Comparison of ENCODE assay signal across 35 cellular contexts in the genomic region with DNA sequence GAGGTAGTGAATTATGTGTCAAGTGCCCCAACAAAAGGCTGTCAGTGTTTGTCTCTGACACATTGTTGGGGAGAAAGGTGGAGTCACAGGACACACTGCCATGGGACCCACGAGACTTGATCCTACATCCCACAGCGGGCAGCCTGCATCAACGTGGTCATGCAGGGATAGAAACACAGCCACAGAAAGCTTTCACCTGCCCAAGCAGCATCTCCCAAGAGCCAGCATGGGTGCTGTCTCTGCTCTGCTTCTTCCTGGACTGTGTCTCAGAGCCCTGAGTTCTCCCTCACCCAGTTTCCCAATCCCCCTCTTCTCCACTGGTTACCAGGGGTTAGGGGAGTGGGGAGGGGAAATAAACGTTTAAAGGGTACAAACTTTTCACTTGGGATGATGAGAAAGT.
DNase-seq lines count a peak whose midpoint lies in the region; ATAC-seq, FAIRE-seq and TF ChIP-seq lines count a peak whose summit lies in the region.
"Had no signal": no experiment of that assay in that cellular context is flagged by ENCODE, and none has a peak within 500 bp of the region (broad histone marks: within the 10 kb centered on the region; RNA-seq: fewer than 3 reads in every experiment).

No MANE protein-coding gene starts in this region.

- intact Hi-C loops in K562 (cut with micrococcal nuclease) (loop anchor here (5.0 kb wide), 2 partner anchors 134 to 279 kb away; no protein-coding TSS in a partner anchor), esophagus muscularis mucosa (cut with DNase I) (no loop called here)

- peaks cover 0 to 5% of the 10 kb centered on the region in 2 donors for H3K9me3 Mint-ChIP-seq in stimulated activated naive CD8-positive, alpha-beta T cell treated with anti-CD3 and anti-CD28 coated beads, Interleukin-15, amount 100 ng/mL, for 72 hours
- H3K9me3 Mint-ChIP-seq: CD8-positive, alpha-beta T cell had no signal

- no peak overlapping the region for H3K4me2 ChIP-seq in K562 (ENCODE audit: insufficient read depth, low read length)
- H3K4me2 ChIP-seq: A549; BLaER1; BLaER1 treated with 17β-estradiol and CSF1 and Interleukin-3, amounts not matched to agents 10 nM and 100 nM had no signal

- peak overlapping the region; percentile 37 to 45 for H3K27ac Mint-ChIP-seq in stimulated activated naive CD8-positive, alpha-beta T cell treated with anti-CD3 and anti-CD28 coated beads, Interleukin-15, amount 100 ng/mL, for 72 hours
- H3K27ac Mint-ChIP-seq: B cell; CD14-positive monocyte; CD4-positive, alpha-beta memory T cell; CD4-positive, alpha-beta T cell; CD4-positive, CD25-positive, alpha-beta regulatory T cell; CD8-positive, alpha-beta memory T cell; CD8-positive, alpha-beta T cell had no signal

- peaks cover 24% of the 10 kb centered on the region for H4K20me1 ChIP-seq in K562 (replicated peaks; ENCODE audit: control insufficient read depth, insufficient read depth, low read length)
- H4K20me1 ChIP-seq: BLaER1 had no signal

- POLR2A ChIA-PET in K562 (lab: Yijun Ruan, JAX), result interaction anchor here (0.7 to 2.0 kb wide), 3 partner anchors 122 to 259 kb away, joined by 3 to 10 read pairs (median 3); no protein-coding TSS in a partner anchor

- no peaks in the 10 kb centered on the region for H3K4me1 Mint-ChIP-seq in stimulated activated naive CD8-positive, alpha-beta T cell treated with anti-CD3 and anti-CD28 coated beads, Interleukin-15, amount 100 ng/mL, for 72 hours
- H3K4me1 Mint-ChIP-seq: CD4-positive, alpha-beta memory T cell; CD4-positive, CD25-positive, alpha-beta regulatory T cell; CD8-positive, alpha-beta memory T cell had no signal

- TF ChIP-seq CTCF in K562 (IDR thresholded peaks at IDR 0.05 in 2 of 3, conservative IDR thresholded peaks at IDR 0.05 in 1 of 3; ENCODE audit: insufficient read depth in 2 of 3, low read depth in 1 of 3, low read length in 3 of 3), result no peak
- no peak for TF ChIP-seq CTCF in esophagus muscularis mucosa (IDR thresholded peaks at IDR 0.05)
- TF ChIP-seq CTCF in omental fat pad (IDR thresholded peaks at IDR 0.05), result no peak

- H3K4me3 Mint-ChIP-seq in stimulated activated naive CD8-positive, alpha-beta T cell treated with anti-CD3 and anti-CD28 coated beads, Interleukin-15, amount 100 ng/mL, for 72 hours, result no peak overlapping the region
- H3K4me3 Mint-ChIP-seq: B cell; CD14-positive monocyte; CD4-positive, alpha-beta memory T cell; CD4-positive, alpha-beta T cell; CD4-positive, CD25-positive, alpha-beta regulatory T cell; CD8-positive, alpha-beta memory T cell; CD8-positive, alpha-beta T cell had no signal

- ATAC-seq in stimulated activated naive CD8-positive, alpha-beta T cell treated with anti-CD3 and anti-CD28 coated beads, Interleukin-15, amount 100 ng/mL, for 72 hours, result no peak
- no peak for ATAC-seq in stimulated activated naive CD8-positive, alpha-beta T cell treated with anti-CD3 and anti-CD28 coated beads, Interleukin-15, Interleukin-2, amounts not matched to agents 100 U/mL and 50 U/mL, for 24 hours
- ATAC-seq in K562 (no peak), omental fat pad (ENCODE audit: low FRiP score) (no peak)
- ATAC-seq: A549; CD8-positive, alpha-beta T cell had no signal

- no peak for TF ChIP-seq RAD21 in K562 (CRISPR knock-in tag; conservative IDR thresholded peaks at IDR 0.05 in 1 of 2, IDR thresholded peaks at IDR 0.05 in 1 of 2)

- H3K27me3 Mint-ChIP-seq in stimulated activated naive CD8-positive, alpha-beta T cell treated with anti-CD3 and anti-CD28 coated beads, Interleukin-15, amount 100 ng/mL, for 72 hours, result no peaks in the 10 kb centered on the region

- H3K9me1 ChIP-seq in K562 (ENCODE audit: control insufficient read depth, insufficient read depth, low read length), result no peaks in the 10 kb centered on the region

- no peaks in the 10 kb centered on the region for H3K36me3 ChIP-seq in K562 (ENCODE audit: control insufficient read depth, insufficient read depth, low read length)
- H3K36me3 ChIP-seq in esophagus muscularis mucosa, result no peaks in the 10 kb centered on the region
- H3K36me3 ChIP-seq: BE2C; BLaER1; BLaER1 treated with 17β-estradiol and CSF1 and Interleukin-3, amounts not matched to agents 10 nM and 100 nM had no signal

- H2AFZ ChIP-seq in K562 (ENCODE audit: low read depth, low read length), result no peak overlapping the region

- no peak for TF ChIP-seq POLR2A in K562 (conservative IDR thresholded peaks at IDR 0.05)
- TF ChIP-seq POLR2A in esophagus muscularis mucosa (IDR thresholded peaks at IDR 0.05; ENCODE audit: low read depth), result no peak

- no peak overlapping the region for H3K4me3 ChIP-seq in K562
- no peak overlapping the region for H3K4me3 ChIP-seq in esophagus muscularis mucosa
- H3K4me3 ChIP-seq: A549; BLaER1; BLaER1 treated with 17β-estradiol and CSF1 and Interleukin-3, amounts not matched to agents 10 nM and 100 nM had no signal

- no peak overlapping the region for H3K9ac ChIP-seq in K562 (ENCODE audit: insufficient read depth in 1 of 2, low read depth in 2 of 2, low read length in 2 of 2)
- H3K9ac ChIP-seq: BLaER1; BLaER1 treated with 17β-estradiol and CSF1 and Interleukin-3, amounts not matched to agents 10 nM and 100 nM had no signal

- BruUV-seq in K562 (replicated peaks; lab: Mats Ljungman, UMichigan), result no TSS peak

- H3K4me1 ChIP-seq in K562 (replicated peaks in 1 of 2; ENCODE audit: control insufficient read depth in 2 of 2, insufficient read depth in 2 of 2, low read length in 2 of 2), result no peaks in the 10 kb centered on the region
- H3K4me1 ChIP-seq in esophagus muscularis mucosa, result no peaks in the 10 kb centered on the region
- H3K4me1 ChIP-seq: A549, BE2C had no signal

- no peak for TF ChIP-seq EP300 in K562 (IDR thresholded peaks at IDR 0.05; ENCODE audit: low read length)
- no peak for TF ChIP-seq EP300 in esophagus muscularis mucosa (IDR thresholded peaks at IDR 0.05)

- H3K79me2 ChIP-seq in K562 (ENCODE audit: control insufficient read depth, insufficient read depth, low read length), result no peaks in the 10 kb centered on the region

- CTCF ChIA-PET in K562 (lab: Yijun Ruan, JAX; ENCODE audit: low intra/inter-chr PET ratio), result interaction anchor here (0.6 to 4.1 kb wide), 3 partner anchors 89 to 146 kb away, joined by 3 to 13 read pairs (median 3); no protein-coding TSS in a partner anchor

- H3K27ac ChIP-seq in K562 (ENCODE audit: extremely low read depth, low read depth, low read length) (no peak overlapping the region), esophagus muscularis mucosa (replicated peaks in 1 of 4) (no peak overlapping the region)
- H3K27ac ChIP-seq: 22Rv1; A549; BLaER1; BLaER1 treated with 17β-estradiol and CSF1 and Interleukin-3, amounts not matched to agents 10 nM and 100 nM; C4-2B had no signal

- in situ Hi-C loops in K562 (cut with MboI), result loop anchor here (5.0 kb wide), 1 partner anchor 124 kb away; no protein-coding TSS in a partner anchor

- H3K9me3 ChIP-seq in K562 (replicated peaks; ENCODE audit: control insufficient read depth, insufficient read depth, low read depth, low read length) (no peaks in the 10 kb centered on the region), esophagus muscularis mucosa (no peaks in the 10 kb centered on the region)
- H3K9me3 ChIP-seq: A549, BE2C, Caco-2 had no signal

- WGBS in K562 (ENCODE audit: insufficient coverage, low coverage, missing lambda C conversion rate), result under 1% methylated on average over 4 of the region's 4 CpGs
- WGBS in esophagus muscularis mucosa, result 73% methylated on average over 4 of the region's 4 CpGs

- H3K27me3 ChIP-seq in K562 (ENCODE audit: control insufficient read depth in 2 of 2, insufficient read depth in 2 of 2, low read length in 2 of 2) (peaks cover 7 to 28% of the 10 kb centered on the region in 2 experiments; a peak in 3 of 5 replicates), esophagus muscularis mucosa (peaks cover 0 to 37% (median 2%) of the 10 kb centered on the region in 4 donors)

- DNase-seq in stimulated activated naive CD8-positive, alpha-beta T cell treated with anti-CD3 and anti-CD28 coated beads, Interleukin-15, amount 100 ng/mL, for 72 hours, result no peak
- no peak for DNase-seq in stimulated activated naive CD8-positive, alpha-beta T cell treated with anti-CD3 and anti-CD28 coated beads, Interleukin-15, Interleukin-2, amounts not matched to agents 100 U/mL and 50 U/mL, for 24 hours
- DNase-seq in K562 (ENCODE audit: extremely low read depth in 1 of 4, low spot score in 3 of 4) (no peak), esophagus muscularis mucosa (ENCODE audit: extremely low spot score) (peak; percentile 53), omental fat pad (ENCODE audit: low spot score) (no peak), NCI-H2196 (lab: John Stamatoyannopoulos, UW; ENCODE audit: unreplicated experiment) (no peak)
- DNase-seq: 8988T; ACHN; AML-193; BE2C; C1 segment of cervical spinal cord; Caco-2; Calu3; CD4-positive, alpha-beta memory T cell; CD4-positive, alpha-beta T cell; CD4-positive, CD25-positive, alpha-beta regulatory T cell; CD8-positive, alpha-beta memory T cell; CD8-positive, alpha-beta T cell; COR-L47; DMS 273 treated with DMSO at 0.1 percent for 48 hours; DMS153; DMS53; DMS79; DMS79 treated with DMSO at 0.1 percent for 48 hours; DND-41; EL had no signal

- FAIRE-seq in K562 (lab: Jason Lieb, UNC), result no peak
- FAIRE-seq: A204.1, A549, D721Med had no signal

TF ChIP-seq in K562, 482 proteins besides CTCF, POLR2A, EP300 and RAD21 (continues in another document):
- TF ChIP-seq TCF7 (IDR thresholded peaks at IDR 0.05; ENCODE audit: borderline replicate concordance), result no peak
- TF ChIP-seq ZNF217 (CRISPR knock-in tag; IDR thresholded peaks at IDR 0.05), result no peak
- TF ChIP-seq HIVEP1 (CRISPR knock-in tag; IDR thresholded peaks at IDR 0.05), result no peak
- TF ChIP-seq ZNF3 (CRISPR knock-in tag; IDR thresholded peaks at IDR 0.05), result no peak
- TF ChIP-seq SMARCB1 (IDR thresholded peaks at IDR 0.05; ENCODE audit: insufficient read length, low read depth), result no peak
- no peak for TF ChIP-seq PRMT5 (CRISPR knock-in tag; IDR thresholded peaks at IDR 0.05)
- no peak for TF ChIP-seq ZFPM2 (CRISPR knock-in tag; IDR thresholded peaks at IDR 0.05)
